Comparison of ENCODE assay signal across 20 cellular contexts in the genomic region with DNA sequence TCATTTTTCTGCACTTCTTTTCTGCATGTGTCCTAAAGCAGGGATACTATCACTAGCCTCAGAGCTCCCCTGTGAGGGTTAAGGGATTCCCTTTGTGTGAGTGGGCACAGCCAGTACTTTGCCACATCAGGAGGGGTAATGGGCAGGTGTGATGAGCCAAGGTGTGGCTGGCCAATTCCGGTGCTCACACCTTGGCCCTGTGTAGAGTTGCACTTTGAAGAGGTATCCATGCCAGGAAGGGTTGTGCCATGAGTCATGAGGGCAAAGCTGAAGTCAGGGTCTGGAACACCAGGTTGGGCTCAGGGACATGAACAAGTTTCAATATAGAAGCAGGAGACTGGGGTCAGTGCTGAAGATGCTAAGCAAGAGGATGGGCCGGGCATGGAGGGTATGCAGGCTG.
DNase-seq lines count a peak whose midpoint lies in the region; ATAC-seq, FAIRE-seq and TF ChIP-seq lines count a peak whose summit lies in the region.
"Had no signal": no experiment of that assay in that cellular context is flagged by ENCODE, and none has a peak within 500 bp of the region (broad histone marks: within the 10 kb centered on the region; RNA-seq: fewer than 3 reads in every experiment).

No MANE protein-coding gene starts in this region.

- H3K18ac ChIP-seq in mesendoderm (ENCODE audit: low read length) = no peak overlapping the region

- no peaks in the 10 kb centered on the region for H3K27me3 Mint-ChIP-seq in stimulated activated naive CD8-positive, alpha-beta T cell treated with anti-CD3 and anti-CD28 coated beads, Interleukin-15, Interleukin-2, amounts not matched to agents 100 ng/mL and 50 ng/mL, for 24 hours
- peaks cover 10 to 13% of the 10 kb centered on the region in 2 donors for H3K27me3 Mint-ChIP-seq in effector memory CD8-positive, alpha-beta T cell

- TF ChIP-seq CTCF in bronchial epithelial cell (IDR thresholded peaks at IDR 0.05; ENCODE audit: insufficient read depth, low read length, severe bottlenecking) = no peak

- H3K36me3 ChIP-seq in bronchial epithelial cell (ENCODE audit: control insufficient read depth, insufficient read depth, low read length) (no peaks in the 10 kb centered on the region), mesendoderm (ENCODE audit: control insufficient read depth, insufficient read depth, low read length) (no peaks in the 10 kb centered on the region)
- H3K36me3 ChIP-seq: BLaER1 had no signal

- no peaks in the 10 kb centered on the region for H3K79me2 ChIP-seq in mesendoderm (ENCODE audit: control insufficient read depth, insufficient read depth, low read length)

- no peak overlapping the region for H3K27ac ChIP-seq in mesendoderm (ENCODE audit: low read depth, low read length)
- H3K27ac ChIP-seq: 22Rv1, BLaER1 had no signal

- no peaks in the 10 kb centered on the region for H3K9me3 Mint-ChIP-seq in stimulated activated naive CD8-positive, alpha-beta T cell treated with anti-CD3 and anti-CD28 coated beads, Interleukin-15, Interleukin-2, amounts not matched to agents 100 ng/mL and 50 ng/mL, for 24 hours
- no peaks in the 10 kb centered on the region for H3K9me3 Mint-ChIP-seq in effector memory CD8-positive, alpha-beta T cell
- H3K9me3 Mint-ChIP-seq: CD8-positive, alpha-beta memory T cell had no signal

- H3K27me3 ChIP-seq in bronchial epithelial cell (ENCODE audit: control insufficient read depth, insufficient read depth, low read length) = no peaks in the 10 kb centered on the region
- no peaks in the 10 kb centered on the region for H3K27me3 ChIP-seq in mesendoderm (ENCODE audit: insufficient read depth, low read length, poor library complexity)
- H3K27me3 ChIP-seq: BLaER1 had no signal

- H2BK15ac ChIP-seq in mesendoderm (replicated peaks; ENCODE audit: low read depth) = no peak overlapping the region

- H3K23ac ChIP-seq in mesendoderm (ENCODE audit: low read length) = no peak overlapping the region

- H3K79me1 ChIP-seq in mesendoderm (ENCODE audit: low read length) = no peaks in the 10 kb centered on the region

- no peak overlapping the region for H2BK5ac ChIP-seq in mesendoderm (ENCODE audit: low read length)

- no peaks in the 10 kb centered on the region for H3K4me1 Mint-ChIP-seq in stimulated activated naive CD8-positive, alpha-beta T cell treated with anti-CD3 and anti-CD28 coated beads, Interleukin-15, Interleukin-2, amounts not matched to agents 100 ng/mL and 50 ng/mL, for 24 hours (ENCODE audit: low read depth)
- no peaks in the 10 kb centered on the region for H3K4me1 Mint-ChIP-seq in effector memory CD8-positive, alpha-beta T cell (ENCODE audit: low read depth in 2 of 2)
- H3K4me1 Mint-ChIP-seq: CD8-positive, alpha-beta memory T cell had no signal

- peak overlapping the region; percentile 11 for H3K27ac Mint-ChIP-seq in stimulated activated naive CD8-positive, alpha-beta T cell treated with anti-CD3 and anti-CD28 coated beads, Interleukin-15, Interleukin-2, amounts not matched to agents 100 ng/mL and 50 ng/mL, for 24 hours
- no peak overlapping the region for H3K27ac Mint-ChIP-seq in effector memory CD8-positive, alpha-beta T cell
- H3K27ac Mint-ChIP-seq: CD8-positive, alpha-beta memory T cell had no signal

- H2BK120ac ChIP-seq in mesendoderm (ENCODE audit: low read depth, low read length) = no peak overlapping the region

- peak; percentile 9 for DNase-seq in DMS53 (lab: John Stamatoyannopoulos, UW)
- DNase-seq in DMS53 treated with DMSO at 0.1 percent for 48 hours (lab: John Stamatoyannopoulos, UW; ENCODE audit: unreplicated experiment) = no peak
- DNase-seq in bronchial epithelial cell (ENCODE audit: low read depth) = peak; percentile 70
- DNase-seq in mesendoderm = peak; percentile 17
- DNase-seq in NCI-H526 treated with DMSO at 0.1 percent for 48 hours (lab: John Stamatoyannopoulos, UW) = no peak
- no peak for DNase-seq in effector memory CD8-positive, alpha-beta T cell
- DNase-seq: CD8-positive, alpha-beta memory T cell; DMS153; Karpas-422; NCI-H146; NCI-H2081 treated with DMSO at 0.1 percent for 48 hours; NCI-H526; NK-92 treated with Interleukin-12 subunit alpha and Interleukin-12 subunit beta, amount 100 ng/mL, for 24 hours; OCI-M1 had no signal

- no peak overlapping the region for H3K56ac ChIP-seq in mesendoderm (ENCODE audit: low read length)

- no peak overlapping the region for H3K4me2 ChIP-seq in mesendoderm (ENCODE audit: low read length)
- H3K4me2 ChIP-seq: BLaER1 had no signal

- H4K8ac ChIP-seq in mesendoderm (ENCODE audit: low read depth, low read length) = no peak overlapping the region

- H3K4me1 ChIP-seq in mesendoderm (ENCODE audit: control insufficient read depth, low read depth, low read length) = no peaks in the 10 kb centered on the region

- no peak for ATAC-seq in HG02938 (IDR thresholded peaks at IDR 0.05; ENCODE audit: unreplicated experiment)
- no peak for ATAC-seq in effector memory CD8-positive, alpha-beta T cell (replicated peaks)
- ATAC-seq: Right ventricle myocardium inferior had no signal

- H3K4me3 Mint-ChIP-seq in stimulated activated naive CD8-positive, alpha-beta T cell treated with anti-CD3 and anti-CD28 coated beads, Interleukin-15, Interleukin-2, amounts not matched to agents 100 ng/mL and 50 ng/mL, for 24 hours = no peak overlapping the region
- H3K4me3 Mint-ChIP-seq in effector memory CD8-positive, alpha-beta T cell = no peak overlapping the region
- H3K4me3 Mint-ChIP-seq: CD8-positive, alpha-beta memory T cell had no signal

- H3K9ac ChIP-seq in mesendoderm (ENCODE audit: low read length) = no peak overlapping the region
- H3K9ac ChIP-seq: BLaER1 had no signal

- H3K4ac ChIP-seq in mesendoderm (ENCODE audit: low read depth, low read length) = no peak overlapping the region

- no peaks in the 10 kb centered on the region for H3K36me3 Mint-ChIP-seq in stimulated activated naive CD8-positive, alpha-beta T cell treated with anti-CD3 and anti-CD28 coated beads, Interleukin-15, Interleukin-2, amounts not matched to agents 100 ng/mL and 50 ng/mL, for 24 hours (ENCODE audit: low read depth)
- peaks cover 5% of the 10 kb centered on the region for H3K36me3 Mint-ChIP-seq in effector memory CD8-positive, alpha-beta T cell (ENCODE audit: insufficient read depth)
- H3K36me3 Mint-ChIP-seq: CD8-positive, alpha-beta memory T cell had no signal

- WGBS in mesendoderm (ENCODE audit: extremely low coverage, insufficient coverage, low lambda C conversion rate) = no CpG with 5 or more reads among the region's 2 CpGs

- peak; percentile 68 for FAIRE-seq in bronchial epithelial cell (lab: Jason Lieb, UNC)
- FAIRE-seq: H54 had no signal

- no peak overlapping the region for H4K5ac ChIP-seq in mesendoderm (ENCODE audit: low read length)

- H2AK5ac ChIP-seq in mesendoderm (ENCODE audit: low read length) = no peak overlapping the region

- H3K4me3 ChIP-seq in bronchial epithelial cell (ENCODE audit: low read depth, low read length) (no peak overlapping the region), mesendoderm (ENCODE audit: low read length) (no peak overlapping the region)
- H3K4me3 ChIP-seq: BLaER1 had no signal

Comparison
In these comparisons a context has a peak if more than half of its experiments do, and no peak if none do; other contexts are left out.
1. DNase-seq: peak in DMS53 (single experiment), bronchial epithelial cell (single experiment) and mesendoderm (single experiment); none in DMS53 treated with DMSO at 0.1 percent for 48 hours (single experiment), NCI-H526 treated with DMSO at 0.1 percent for 48 hours (single experiment) and effector memory CD8-positive, alpha-beta T cell (0 of 3).